ENCODE assay signal across 13 cellular contexts in the genomic region with DNA sequence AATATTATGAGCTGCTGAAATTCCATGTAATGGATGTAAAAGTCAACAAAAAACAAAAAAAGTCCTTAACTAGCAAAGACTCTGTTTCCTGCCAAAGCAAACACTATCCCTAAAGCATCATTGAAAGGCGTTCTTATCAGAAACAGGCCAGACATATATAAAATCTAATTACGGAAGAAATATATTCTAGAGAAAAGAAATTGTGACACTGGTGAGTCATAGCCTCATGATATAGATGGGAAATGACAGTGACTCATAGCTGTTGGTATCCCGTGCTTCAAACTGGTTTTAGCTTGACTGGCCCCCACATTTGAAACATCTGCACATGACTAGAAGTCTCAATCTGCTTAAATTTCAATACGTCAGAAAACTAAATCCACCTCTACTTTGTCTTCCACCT.
DNase-seq lines count a peak whose midpoint lies in the region; ATAC-seq and TF ChIP-seq lines count a peak whose summit lies in the region.
"Had no signal": no experiment of that assay in that cellular context is flagged by ENCODE, and none has a peak within 500 bp of the region (broad histone marks: within the 10 kb centered on the region; RNA-seq: fewer than 3 reads in every experiment).

No MANE protein-coding gene starts in this region.

- DNase-seq in HL-60 (ENCODE audit: low read depth in 1 of 2, low spot score in 1 of 2) (peak; percentile 68 to 83), RPMI7951 (ENCODE audit: low read depth) (peak; percentile 75), epithelial cell of prostate (ENCODE audit: low read depth, low spot score) (peak; percentile 37), renal cortical epithelial cell (ENCODE audit: low read depth) (peak; percentile 53), NCI-H146 (lab: John Stamatoyannopoulos, UW) (no peak), NCI-H1417 (lab: John Stamatoyannopoulos, UW) (no peak), prostate gland (ENCODE audit: low spot score) (no peak)
- DNase-seq: activated CD4-positive, CD25-positive, alpha-beta regulatory T cell; effector CD4-positive, alpha-beta T cell; NCI-H1105; occipital lobe; thyroid gland had no signal

- H3K4me3 ChIP-seq in HL-60 (replicated peaks; ENCODE audit: insufficient read depth, low read length) (no peak overlapping the region), prostate gland (no peak overlapping the region)
- H3K4me3 ChIP-seq: thyroid gland had no signal

- H3K4me1 ChIP-seq in prostate gland (replicated peaks): no peaks in the 10 kb centered on the region
- H3K4me1 ChIP-seq: thyroid gland had no signal

- TF ChIP-seq CTCF in HL-60 (IDR thresholded peaks at IDR 0.05; ENCODE audit: insufficient read depth, low read length) (no peak), prostate gland (IDR thresholded peaks at IDR 0.05) (no peak)

- intact Hi-C loops in prostate gland (cut with DNase I): no loop called here

- WGBS in prostate gland: 46% methylated on average over 4 of the region's 4 CpGs

- no peak for ATAC-seq in GM19463 (IDR thresholded peaks at IDR 0.05; ENCODE audit: unreplicated experiment)

- no peaks in the 10 kb centered on the region for H3K9me3 ChIP-seq in prostate gland
- H3K9me3 ChIP-seq: thyroid gland had no signal

- no peak for TF ChIP-seq POLR2A in prostate gland (IDR thresholded peaks at IDR 0.05)

- H3K36me3 ChIP-seq in prostate gland: no peaks in the 10 kb centered on the region
- H3K36me3 ChIP-seq: thyroid gland had no signal

- H3K27ac ChIP-seq in HL-60 (replicated peaks): peak overlapping the region; percentile 82
- peak overlapping the region; percentile 61 for H3K27ac ChIP-seq in epithelial cell of prostate
- H3K27ac ChIP-seq in prostate gland: no peak overlapping the region
- H3K27ac ChIP-seq: thyroid gland had no signal

- no peaks in the 10 kb centered on the region for H3K27me3 ChIP-seq in HL-60 (ENCODE audit: insufficient read depth, poor library complexity, severe bottlenecking)
- no peaks in the 10 kb centered on the region for H3K27me3 ChIP-seq in prostate gland (replicated peaks; ENCODE audit: insufficient read depth)
- H3K27me3 ChIP-seq: thyroid gland had no signal

Comparison
In these comparisons a context has a peak if more than half of its experiments do, and no peak if none do; other contexts are left out.
1. DNase-seq: peak in HL-60 (2 of 2), RPMI7951 (single experiment), epithelial cell of prostate (single experiment) and renal cortical epithelial cell (single experiment); none in NCI-H146 (single experiment), NCI-H1417 (0 of 3) and prostate gland (single experiment).
2. H3K27ac ChIP-seq: peak in HL-60 (single experiment) and epithelial cell of prostate (single experiment); none in prostate gland (0 of 2).